Comparison of ENCODE assay signal across 15 cellular contexts in the genomic region with DNA sequence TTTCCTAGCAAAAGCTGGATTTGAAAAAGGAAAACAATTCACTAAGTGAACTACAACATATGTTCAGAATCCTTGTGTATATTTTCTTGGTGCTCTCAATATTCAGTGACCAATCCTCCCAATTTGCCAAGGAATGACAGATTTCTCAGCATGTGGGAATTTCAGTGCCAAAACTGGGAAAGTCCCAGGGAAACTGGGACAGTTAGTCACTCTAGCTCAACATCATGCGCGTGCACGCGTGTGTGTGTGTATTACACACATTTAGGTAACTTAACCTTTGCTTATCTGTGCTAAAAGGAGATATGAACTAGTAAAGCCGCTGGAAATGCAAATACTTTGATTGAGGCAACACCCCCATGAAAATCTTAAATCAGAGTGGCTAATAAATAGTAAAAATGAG. TPM values are rescaled to one million over a fixed set of nuclear protein-coding genes. Genes with fewer than 3 reads are reported as not detected.
DNase-seq lines count a peak whose midpoint lies in the region; ATAC-seq lines count a peak whose summit lies in the region.
"Had no signal": no experiment of that assay in that cellular context is flagged by ENCODE, and none has a peak within 500 bp of the region (broad histone marks: within the 10 kb centered on the region; RNA-seq: fewer than 3 reads in every experiment).

No MANE protein-coding gene starts in this region.

- DNase-seq in Daoy (ENCODE audit: low read depth) = peak; percentile 94
- peak; percentile 75 for DNase-seq in MG63
- DNase-seq in dermis blood vessel endothelial cell = peak; percentile 14
- DNase-seq in midbrain (lab: John Stamatoyannopoulos, UW) = peak; percentile 4
- no peak for DNase-seq in mesenteric fat pad (ENCODE audit: low spot score)
- no peak for DNase-seq in NCI-H2029 (lab: John Stamatoyannopoulos, UW)
- no peak for DNase-seq in NCI-H1417 (lab: John Stamatoyannopoulos, UW)
- DNase-seq: activated CD4-positive, alpha-beta memory T cell treated with anti-CD3 and anti-CD28 coated beads, Interleukin-2, amount 10 ng/mL, durations not matched to agents 7 days and 5 days; activated effector memory CD4-positive, alpha-beta T cell treated with Interleukin-2 at 50 U/mL for 16 hours; CD4-positive, alpha-beta memory T cell; NCI-H1417 treated with DMSO at 0.1 percent for 48 hours; NCI-H748 treated with DMSO at 0.1 percent for 48 hours; T1000 had no signal

- H3K36me3 ChIP-seq in MG63 = peaks cover 56% of the 10 kb centered on the region

- H3K9me3 ChIP-seq in MG63 = no peaks in the 10 kb centered on the region

- no peak for ATAC-seq in GM21390 (IDR thresholded peaks at IDR 0.05; ENCODE audit: unreplicated experiment)
- ATAC-seq: natural killer cell treated with Interleukin-12 subunit alpha and Interleukin-12 subunit beta and Interleukin-15 and Interleukin-18, amount 100 ng/mL, for 72 hours had no signal

- H3K4me3 ChIP-seq in MG63 = no peak overlapping the region

- H3K27me3 ChIP-seq in MG63 = no peaks in the 10 kb centered on the region

RNA-seq across cellular contexts. Expression of a gene that starts 26.1 kb away (rescaled TPM):
- not detected in 2 replicates for total RNA-seq in Daoy (2014; rRNA removed; shearing (Covaris generic))
- total RNA-seq in MG63 (2014; rRNA removed; shearing (Covaris generic); ENCODE audit: low replicate concordance) = not detected in 2 replicates
- total RNA-seq in dermis blood vessel endothelial cell (0.14 and 0.17 TPM in 2 replicates), mesenteric fat pad (not detected)
- total RNA-seq: activated CD4-positive, alpha-beta memory T cell treated with anti-CD3 and anti-CD28 coated beads, Interleukin-2, amount 10 ng/mL, durations not matched to agents 7 days and 5 days had no signal

Comparison
In these comparisons a context has a peak if more than half of its experiments do, and no peak if none do; other contexts are left out.
1. DNase-seq: peak in Daoy (single experiment), MG63 (single experiment), dermis blood vessel endothelial cell (single experiment) and midbrain (single experiment); none in mesenteric fat pad (single experiment), NCI-H2029 (single experiment) and NCI-H1417 (0 of 3).